Comparison of ENCODE assay signal across 9 cellular contexts in genomic region chr18:13464432-13465125, GRCh38.
A peak's percentile ranks its signal among the peaks of the same experiment; 100 is the strongest.
DNase-seq lines count a peak whose midpoint lies in the region; ATAC-seq, FAIRE-seq and TF ChIP-seq lines count a peak whose summit lies in the region.
"Had no signal": no experiment of that assay in that cellular context is flagged by ENCODE, and none has a peak within 500 bp of the region (broad histone marks: within the 10 kb centered on the region; RNA-seq: fewer than 3 reads in every experiment).

No MANE protein-coding gene starts in this region.

- TF ChIP-seq CTCF in suprapubic skin (IDR thresholded peaks at IDR 0.05) = no peak

- no peaks in the 10 kb centered on the region for H3K27me3 ChIP-seq in suprapubic skin

- no peak for TF ChIP-seq POLR2A in suprapubic skin (IDR thresholded peaks at IDR 0.05)

- H3K27ac ChIP-seq in suprapubic skin = no peak overlapping the region

- no peaks in the 10 kb centered on the region for H3K9me3 ChIP-seq in suprapubic skin

- FAIRE-seq in GM18507 (lab: Jason Lieb, UNC) = peak; percentile 95

- H3K36me3 ChIP-seq in suprapubic skin = no peaks in the 10 kb centered on the region

- H3K4me1 ChIP-seq in suprapubic skin = peaks cover 7% of the 10 kb centered on the region

- H3K4me3 ChIP-seq in suprapubic skin = peak overlapping the region; percentile 1

- ATAC-seq in HG02885 (IDR thresholded peaks at IDR 0.05; ENCODE audit: poor library complexity, unreplicated experiment) = peak; percentile 98
- ATAC-seq: Panc1 had no signal

- peak; percentile 67 for DNase-seq in GM18507 (ENCODE audit: extremely low spot score, insufficient read length, low read depth)
- peak; percentile 73 for DNase-seq in SHP77 treated with DMSO at 0.1 percent for 48 hours (lab: John Stamatoyannopoulos, UW)
- peak in 3 of 4 experiments; percentile 20 to 47 (median 45) for DNase-seq in activated naive CD4-positive, alpha-beta T cell (lab: John Stamatoyannopoulos, UW)
- DNase-seq in midbrain (lab: John Stamatoyannopoulos, UW) = peak; percentile 50
- peak in 1 of 2 donors; percentile 74 for DNase-seq in suprapubic skin (ENCODE audit: low spot score in 2 of 2)
- no peak for DNase-seq in A172 (ENCODE audit: low spot score)
- no peak for DNase-seq in DMS53 treated with DMSO at 0.1 percent for 48 hours (lab: John Stamatoyannopoulos, UW; ENCODE audit: unreplicated experiment)

- WGBS in suprapubic skin = 61% methylated on average over 14 of the region's 14 CpGs

- no peak for TF ChIP-seq EP300 in suprapubic skin (IDR thresholded peaks at IDR 0.05)

Comparison
In these comparisons a context has a peak if more than half of its experiments do, and no peak if none do; other contexts are left out.
1. DNase-seq: peak in GM18507 (single experiment), SHP77 treated with DMSO at 0.1 percent for 48 hours (single experiment), activated naive CD4-positive, alpha-beta T cell (3 of 4) and midbrain (single experiment); none in A172 (single experiment) and DMS53 treated with DMSO at 0.1 percent for 48 hours (single experiment).